ENCODE assay signal across 2 cellular contexts in the genomic region with DNA sequence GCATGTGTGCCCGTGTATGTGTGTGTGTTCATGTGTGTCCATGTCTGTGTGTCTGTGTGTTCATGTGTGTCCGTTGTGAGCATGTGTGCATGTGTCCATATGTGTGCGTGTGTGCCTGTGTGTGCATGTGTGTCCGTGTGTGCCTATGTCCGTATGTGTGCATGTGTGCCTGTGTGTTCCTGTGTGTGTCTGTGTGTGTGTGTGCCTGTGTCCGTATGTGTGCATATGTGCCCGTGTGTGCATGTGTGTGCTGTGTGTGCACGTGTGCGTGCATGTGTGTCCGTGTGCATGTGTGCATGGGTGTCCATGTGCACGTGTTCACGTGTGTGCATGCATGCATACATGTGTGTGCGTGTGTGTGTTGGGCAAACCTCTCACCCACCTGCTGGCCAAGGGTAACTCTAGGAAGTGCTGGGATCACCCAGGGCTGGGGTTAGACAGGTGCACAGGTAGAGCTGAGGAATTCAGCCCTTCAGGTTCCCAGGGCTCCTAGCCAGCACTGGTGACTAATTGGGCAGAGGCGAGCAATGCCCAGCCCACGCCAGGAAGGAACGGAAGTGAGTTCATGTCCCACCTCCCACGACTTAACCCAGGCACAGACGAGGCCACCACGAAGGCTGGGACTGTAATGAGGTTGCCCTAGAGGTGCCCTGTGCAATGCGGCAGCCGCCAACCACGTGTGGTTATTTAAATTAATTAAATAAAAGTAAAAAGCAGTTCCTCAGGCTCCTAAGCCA.
TF ChIP-seq lines count a peak whose summit lies in the region.

No MANE protein-coding gene starts in this region.

TF ChIP-seq in SK-N-SH, 30 proteins besides CTCF, POLR2A, EP300 and RAD21:
- TF ChIP-seq, protein P1, sequence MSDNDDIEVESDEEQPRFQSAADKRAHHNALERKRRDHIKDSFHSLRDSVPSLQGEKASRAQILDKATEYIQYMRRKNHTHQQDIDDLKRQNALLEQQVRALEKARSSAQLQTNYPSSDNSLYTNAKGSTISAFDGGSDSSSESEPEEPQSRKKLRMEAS (IDR thresholded peaks at IDR 0.05; ENCODE audit: low read depth): peak; percentile 49
- TF ChIP-seq, protein P2, sequence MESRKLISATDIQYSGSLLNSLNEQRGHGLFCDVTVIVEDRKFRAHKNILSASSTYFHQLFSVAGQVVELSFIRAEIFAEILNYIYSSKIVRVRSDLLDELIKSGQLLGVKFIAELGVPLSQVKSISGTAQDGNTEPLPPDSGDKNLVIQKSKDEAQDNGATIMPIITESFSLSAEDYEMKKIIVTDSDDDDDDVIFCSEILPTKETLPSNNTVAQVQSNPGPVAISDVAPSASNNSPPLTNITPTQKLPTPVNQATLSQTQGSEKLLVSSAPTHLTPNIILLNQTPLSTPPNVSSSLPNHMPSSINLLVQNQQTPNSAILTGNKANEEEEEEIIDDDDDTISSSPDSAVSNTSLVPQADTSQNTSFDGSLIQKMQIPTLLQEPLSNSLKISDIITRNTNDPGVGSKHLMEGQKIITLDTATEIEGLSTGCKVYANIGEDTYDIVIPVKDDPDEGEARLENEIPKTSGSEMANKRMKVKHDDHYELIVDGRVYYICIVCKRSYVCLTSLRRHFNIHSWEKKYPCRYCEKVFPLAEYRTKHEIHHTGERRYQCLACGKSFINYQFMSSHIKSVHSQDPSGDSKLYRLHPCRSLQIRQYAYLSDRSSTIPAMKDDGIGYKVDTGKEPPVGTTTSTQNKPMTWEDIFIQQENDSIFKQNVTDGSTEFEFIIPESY (IDR thresholded peaks at IDR 0.05; ENCODE audit: borderline replicate concordance, low read depth): no peak
- TF ChIP-seq NFIC (IDR thresholded peaks at IDR 0.05; ENCODE audit: borderline replicate concordance) (peak; percentile 53; the same call in 1 of the 2 replicates), RFX5 (IDR thresholded peaks at IDR 0.05; ENCODE audit: low read length) (no peak), EZH2phosphoT487 (IDR thresholded peaks at IDR 0.05; ENCODE audit: borderline replicate concordance, low read depth) (no peak), SMC3 (IDR thresholded peaks at IDR 0.05; ENCODE audit: low read depth, low read length) (no peak)
- TF ChIP-seq, protein P3, sequence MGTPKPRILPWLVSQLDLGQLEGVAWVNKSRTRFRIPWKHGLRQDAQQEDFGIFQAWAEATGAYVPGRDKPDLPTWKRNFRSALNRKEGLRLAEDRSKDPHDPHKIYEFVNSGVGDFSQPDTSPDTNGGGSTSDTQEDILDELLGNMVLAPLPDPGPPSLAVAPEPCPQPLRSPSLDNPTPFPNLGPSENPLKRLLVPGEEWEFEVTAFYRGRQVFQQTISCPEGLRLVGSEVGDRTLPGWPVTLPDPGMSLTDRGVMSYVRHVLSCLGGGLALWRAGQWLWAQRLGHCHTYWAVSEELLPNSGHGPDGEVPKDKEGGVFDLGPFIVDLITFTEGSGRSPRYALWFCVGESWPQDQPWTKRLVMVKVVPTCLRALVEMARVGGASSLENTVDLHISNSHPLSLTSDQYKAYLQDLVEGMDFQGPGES (IDR thresholded peaks at IDR 0.05; ENCODE audit: low read depth, low read length): no peak

TF ChIP-seq in endothelial cell of umbilical vein, 7 proteins besides CTCF, POLR2A, EP300 and RAD21:
- TF ChIP-seq MYC (IDR thresholded peaks at IDR 0.05; ENCODE audit: low read depth, low read length): no peak
- TF ChIP-seq JUN (IDR thresholded peaks at IDR 0.05; ENCODE audit: borderline replicate concordance, insufficient read depth, insufficient read length, low read depth): no peak
- no peak for TF ChIP-seq EZH2 (IDR thresholded peaks at IDR 0.05; ENCODE audit: borderline replicate concordance, low read depth, low read length, severe bottlenecking)
- TF ChIP-seq POLR2AphosphoS5 (IDR thresholded peaks at IDR 0.05; ENCODE audit: insufficient read depth, low read depth, low read length): no peak
- no peak for TF ChIP-seq GATA2 (IDR thresholded peaks at IDR 0.05; ENCODE audit: insufficient read depth, insufficient read length, low read depth, low read length)
- TF ChIP-seq, protein P1 (IDR thresholded peaks at IDR 0.05; ENCODE audit: insufficient read depth, insufficient read length): no peak
- no peak for TF ChIP-seq FOS (IDR thresholded peaks at IDR 0.05; ENCODE audit: borderline replicate concordance, insufficient read depth, low read length)
